Comparison of ENCODE assay signal across 8 cellular contexts in the genomic region with DNA sequence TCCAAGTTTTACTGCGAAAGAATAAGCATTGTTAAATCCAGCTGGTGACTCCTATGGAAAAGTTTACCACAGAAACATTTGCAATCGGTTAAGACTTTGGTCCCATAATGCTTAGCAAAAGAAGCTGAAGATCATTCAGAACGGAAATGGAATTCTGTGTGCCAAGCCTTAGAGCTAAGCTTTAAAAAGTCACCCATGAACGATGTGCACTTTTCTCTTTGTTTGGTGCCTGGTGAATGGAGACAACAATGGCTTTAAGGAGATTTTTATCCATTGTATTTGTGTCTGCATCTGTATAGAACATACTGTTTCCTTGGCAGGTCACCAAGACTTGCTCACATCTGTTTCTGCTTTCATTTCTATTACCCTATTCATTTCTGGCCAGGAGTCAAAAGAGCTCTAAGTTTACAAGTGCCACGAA. TPM values are rescaled to one million over a fixed set of nuclear protein-coding genes. Genes with fewer than 3 reads are reported as not detected.
DNase-seq lines count a peak whose midpoint lies in the region; ATAC-seq, FAIRE-seq and TF ChIP-seq lines count a peak whose summit lies in the region.

No MANE protein-coding gene starts in this region.

- H3K27me3 ChIP-seq in esophagus squamous epithelium (no peaks in the 10 kb centered on the region), pancreas (no peaks in the 10 kb centered on the region)

- H3K4me1 ChIP-seq in esophagus squamous epithelium (peaks cover 0 to 18% (median 0%) of the 10 kb centered on the region in 3 donors), pancreas (no peaks in the 10 kb centered on the region)

- H3K36me3 ChIP-seq in esophagus squamous epithelium (no peaks in the 10 kb centered on the region), pancreas (no peaks in the 10 kb centered on the region)

- FAIRE-seq in pancreas (lab: Jason Lieb, UNC): peak; percentile 69

- H3K9me3 ChIP-seq in esophagus squamous epithelium (no peaks in the 10 kb centered on the region), pancreas (no peaks in the 10 kb centered on the region)

- intact Hi-C loops in esophagus squamous epithelium (cut with DNase I) (no loop called here), pancreas (cut with DNase I) (no loop called here)

- peak overlapping the region; percentile 46 for H3K4me3 ChIP-seq in AG10803 (ENCODE audit: low read length)
- peak overlapping the region in 2 of 4 donors; percentile 6 to 43 for H3K4me3 ChIP-seq in esophagus squamous epithelium
- H3K4me3 ChIP-seq in pancreas: no peak overlapping the region

- ATAC-seq in pancreas: peak in 3 of 4 donors; percentile 31 to 36 (median 35)
- no peak for ATAC-seq in GM18909 (IDR thresholded peaks at IDR 0.05; ENCODE audit: poor library complexity, unreplicated experiment)
- no peak for ATAC-seq in GM21447 (IDR thresholded peaks at IDR 0.05; ENCODE audit: unreplicated experiment)
- no peak for ATAC-seq in HG03432 (IDR thresholded peaks at IDR 0.05; ENCODE audit: unreplicated experiment)

- no peak for TF ChIP-seq CTCF in AG10803 (conservative IDR thresholded peaks at IDR 0.05; ENCODE audit: low read length)
- no peak for TF ChIP-seq CTCF in esophagus squamous epithelium (IDR thresholded peaks at IDR 0.05)
- no peak for TF ChIP-seq CTCF in pancreas (IDR thresholded peaks at IDR 0.05)

- no peak for TF ChIP-seq POLR2A in esophagus squamous epithelium (IDR thresholded peaks at IDR 0.05)

- 12 to 14% methylated on average over 5 of the region's 5 CpGs for WGBS in esophagus squamous epithelium, 2 donors
- WGBS in pancreas, 2 donors: 37 to 47% methylated on average over 5 of the region's 5 CpGs

- peak overlapping the region in 3 of 4 donors; percentile 56 to 68 (median 59) for H3K27ac ChIP-seq in esophagus squamous epithelium
- H3K27ac ChIP-seq in pancreas: peak overlapping the region in 1 of 4 donors; percentile 2

- peak; percentile 92 for DNase-seq in AG10803 (ENCODE audit: low read depth)
- DNase-seq in NCI-H524 treated with DMSO at 0.1 percent for 48 hours (lab: John Stamatoyannopoulos, UW): peak; percentile 9
- no peak for DNase-seq in esophagus squamous epithelium (lab: John Stamatoyannopoulos, UW)
- no peak for DNase-seq in pancreas
- no peak for DNase-seq in stimulated activated CD4-positive, alpha-beta T cell treated with anti-CD3 and anti-CD28 coated beads, Interleukin-15, amount 100 ng/mL, for 24 hours

RNA-seq across cellular contexts. Expression of a gene that starts 26.3 kb away (rescaled TPM):
- 100 to 1,000 TPM in 1 of 4 donors, 10 to 100 TPM in 3; 18.8 to 129 (median 44.3) TPM for total RNA-seq in esophagus squamous epithelium
- total RNA-seq in pancreas: 100 to 1,000 TPM in 2 of 6 donors, 10 to 100 TPM in 4; 10.9 to 467 (median 43.0) TPM
- 10 to 100 TPM; 12.5 to 18.5 TPM for polyA plus RNA-seq in pancreas

Comparison
In these comparisons a context has a peak if more than half of its experiments do, and no peak if none do; other contexts are left out.
1. DNase-seq: peak in AG10803 (single experiment) and NCI-H524 treated with DMSO at 0.1 percent for 48 hours (single experiment); none in esophagus squamous epithelium (single experiment), pancreas (0 of 6) and stimulated activated CD4-positive, alpha-beta T cell treated with anti-CD3 and anti-CD28 coated beads, Interleukin-15, amount 100 ng/mL, for 24 hours (single experiment).
2. ATAC-seq: peak in pancreas (3 of 4); none in GM18909 (single experiment), GM21447 (single experiment) and HG03432 (single experiment).